16 cellular contexts compared by ENCODE assay signal in genomic region chr20:36355469-36356171, GRCh38.
"Had no signal": no experiment of that assay in that cellular context is flagged by ENCODE, and none has a peak within 500 bp of the region (broad histone marks: within the 10 kb centered on the region; RNA-seq: fewer than 3 reads in every experiment).

No MANE protein-coding gene starts in this region.

- H3K27ac ChIP-seq: ascending aorta, parathyroid adenoma, thyroid gland had no signal

- H3K79me2 ChIP-seq: parathyroid adenoma had no signal

- H3K4me3 ChIP-seq: ascending aorta, mucosa of descending colon, thyroid gland had no signal

- FAIRE-seq: bronchial epithelial cell had no signal

- H3K4me1 ChIP-seq: ascending aorta, thyroid gland had no signal

- DNase-seq: activated CD4-positive, alpha-beta T cell treated with anti-CD3 and anti-CD28 coated beads, Interleukin-2, amount 50 U/mL, for 48 hours; activated CD4-positive, CD25-positive, alpha-beta regulatory T cell treated with anti-CD3 and anti-CD28 coated beads, Interleukin-2, amount 50 U/mL, for 72 hours; activated naive CD4-positive, alpha-beta T cell treated with anti-CD3 and anti-CD28 coated beads for 36 hours; effector memory CD4-positive, alpha-beta T cell; foreskin melanocyte; kidney glomerular epithelial cell; left ventricle myocardium superior; mucosa of descending colon; naive thymus-derived CD4-positive, alpha-beta T cell; stimulated activated CD4-positive, alpha-beta T cell treated with anti-CD3 and anti-CD28 coated beads, Interleukin-12 subunit alpha, Interleukin-12 subunit beta, amount 100 ng/mL, for 4 hours; stimulated activated CD4-positive, alpha-beta T cell treated with anti-CD3 and anti-CD28 coated beads, Interleukin-2, amount 100 ng/mL, for 24 hours; thyroid gland had no signal

- H3K36me3 ChIP-seq: ascending aorta, thyroid gland had no signal

- H3K9me3 ChIP-seq: ascending aorta, mucosa of descending colon, thyroid gland had no signal

- ATAC-seq: left ventricle myocardium superior; mucosa of descending colon; naive thymus-derived CD4-positive, alpha-beta T cell; stimulated activated memory B cell treated with anti-CD40 and anti-IgM and Interleukin-4, amounts not matched to agents 10 μg/mL and 1 μg/mL and 100 μg/mL, for 72 hours had no signal

- H2AFZ ChIP-seq: parathyroid adenoma had no signal

- H3K9ac ChIP-seq: parathyroid adenoma had no signal

- H3K27me3 ChIP-seq: ascending aorta, thyroid gland had no signal
